ENCODE assay signal across 20 cellular contexts in the genomic region with DNA sequence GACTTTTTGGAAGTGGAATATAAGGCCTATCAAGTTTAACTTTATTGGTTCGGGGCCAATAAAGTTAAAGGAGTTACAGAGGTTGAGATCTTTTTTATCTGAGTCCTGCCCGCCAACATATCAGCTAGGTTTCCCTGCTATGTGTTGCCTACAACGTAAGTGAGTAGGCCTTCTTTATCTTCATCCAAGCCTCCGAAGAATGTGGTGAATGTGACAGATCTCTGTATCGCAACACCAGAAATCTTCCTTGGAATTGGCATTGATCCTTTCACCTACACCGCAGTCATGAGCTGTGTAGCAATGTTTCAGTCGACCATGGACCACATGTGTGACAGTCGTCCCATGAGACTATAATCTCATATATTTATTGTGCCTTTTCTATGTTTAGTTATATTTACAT. TPM values are rescaled to one million over a fixed set of nuclear protein-coding genes. Genes with fewer than 3 reads are reported as not detected.
A peak's percentile ranks its signal among the peaks of the same experiment; 100 is the strongest.
DNase-seq lines count a peak whose midpoint lies in the region; ATAC-seq lines count a peak whose summit lies in the region.
"Had no signal": no experiment of that assay in that cellular context is flagged by ENCODE, and none has a peak within 500 bp of the region (broad histone marks: within the 10 kb centered on the region; RNA-seq: fewer than 3 reads in every experiment).

No MANE protein-coding gene starts in this region.

- no peak overlapping the region for H4K91ac ChIP-seq in trophoblast cell (ENCODE audit: low read depth, low read length)

- no peak overlapping the region for H2BK5ac ChIP-seq in trophoblast cell (ENCODE audit: low read depth, low read length, poor library complexity)

- H3K27me3 ChIP-seq in trophoblast cell (ENCODE audit: insufficient read depth, low read length) = no peaks in the 10 kb centered on the region
- H3K27me3 ChIP-seq in effector memory CD4-positive, alpha-beta T cell (replicated peaks; ENCODE audit: control insufficient read depth, insufficient read depth, low read length, poor library complexity, severe bottlenecking) = no peaks in the 10 kb centered on the region
- H3K27me3 ChIP-seq: BE2C, BLaER1 had no signal

- no peak overlapping the region for H2BK12ac ChIP-seq in trophoblast cell (ENCODE audit: low read length)

- no peak overlapping the region for H3K4me3 ChIP-seq in trophoblast cell (ENCODE audit: low read depth, low read length)
- no peak overlapping the region for H3K4me3 ChIP-seq in effector memory CD4-positive, alpha-beta T cell (ENCODE audit: insufficient read depth, low read depth, low read length, poor library complexity, severe bottlenecking)
- H3K4me3 ChIP-seq: BLaER1 had no signal

- H2BK120ac ChIP-seq in trophoblast cell (ENCODE audit: insufficient read depth, low read length, poor library complexity) = no peak overlapping the region

- no peak overlapping the region for H3K14ac ChIP-seq in trophoblast cell (ENCODE audit: low read length)

- no peak overlapping the region for H3K23ac ChIP-seq in trophoblast cell (ENCODE audit: low read length)

- no peak overlapping the region for H2AK5ac ChIP-seq in trophoblast cell (ENCODE audit: low read length)

- peak; percentile 54 for DNase-seq in NCI-H526 treated with DMSO at 0.1 percent for 48 hours (lab: John Stamatoyannopoulos, UW)
- peak; percentile 37 for DNase-seq in islet precursor cell
- DNase-seq in trophoblast cell = peak; percentile 48 to 84
- DNase-seq in amniotic stem cell (lab: John Stamatoyannopoulos, UW) = no peak
- DNase-seq in effector memory CD4-positive, alpha-beta T cell = no peak
- DNase-seq in NK-92 (lab: John Stamatoyannopoulos, UW; ENCODE audit: unreplicated experiment) = no peak
- DNase-seq: 8988T; ACHN; BE2C; C1 segment of cervical spinal cord; Calu3; CD4-positive, alpha-beta memory T cell; CD4-positive, CD25-positive, alpha-beta regulatory T cell; CD8-positive, alpha-beta memory T cell; COR-L47; DMS79 treated with DMSO at 0.1 percent for 48 hours; GF-D8 had no signal

- no peak overlapping the region for H4K8ac ChIP-seq in trophoblast cell (ENCODE audit: low read depth, low read length)

- WGBS in trophoblast cell (ENCODE audit: extremely low coverage, insufficient coverage, insufficient read length) = no CpG with 5 or more reads among the region's 8 CpGs

- no peaks in the 10 kb centered on the region for H3K79me1 ChIP-seq in trophoblast cell (ENCODE audit: low read length)

- no peak overlapping the region for H4K12ac ChIP-seq in trophoblast cell (ENCODE audit: low read depth, low read length)

- H3K27ac ChIP-seq in trophoblast cell (ENCODE audit: low read depth, low read length) = no peak overlapping the region
- no peak overlapping the region for H3K27ac ChIP-seq in effector memory CD4-positive, alpha-beta T cell (ENCODE audit: insufficient read depth, low read length, poor library complexity, severe bottlenecking)
- H3K27ac ChIP-seq: BLaER1 had no signal

- H3K18ac ChIP-seq in trophoblast cell (ENCODE audit: low read length) = no peak overlapping the region

- no peaks in the 10 kb centered on the region for H3K79me2 ChIP-seq in trophoblast cell (ENCODE audit: control insufficient read depth, insufficient read depth, low read length, poor library complexity)

- H3K4me1 ChIP-seq in trophoblast cell (ENCODE audit: control insufficient read depth in 1 of 2, insufficient read depth in 2 of 2, low read length in 2 of 2) = no peaks in the 10 kb centered on the region
- H3K4me1 ChIP-seq in effector memory CD4-positive, alpha-beta T cell (ENCODE audit: control insufficient read depth, insufficient read depth, low read length, poor library complexity, severe bottlenecking) = no peaks in the 10 kb centered on the region
- H3K4me1 ChIP-seq: BE2C, BLaER1 had no signal

- ATAC-seq in GM21717 (IDR thresholded peaks at IDR 0.05; ENCODE audit: unreplicated experiment) = no peak

- H3K4ac ChIP-seq in trophoblast cell (ENCODE audit: low read depth, low read length) = no peak overlapping the region

- H3K9ac ChIP-seq in trophoblast cell (ENCODE audit: low read length) = no peak overlapping the region
- H3K9ac ChIP-seq: BLaER1 had no signal

- H3K9me3 ChIP-seq in trophoblast cell (ENCODE audit: insufficient read depth, low read depth, low read length) = no peaks in the 10 kb centered on the region
- no peaks in the 10 kb centered on the region for H3K9me3 ChIP-seq in effector memory CD4-positive, alpha-beta T cell (ENCODE audit: control insufficient read depth, low read length)
- H3K9me3 ChIP-seq: BE2C, BLaER1 had no signal

- no peak overlapping the region for H2AFZ ChIP-seq in trophoblast cell (ENCODE audit: insufficient read depth, low read length, poor library complexity)

- H3K36me3 ChIP-seq in trophoblast cell (ENCODE audit: control insufficient read depth in 1 of 2, insufficient read depth in 2 of 2, low read length in 2 of 2) = no peaks in the 10 kb centered on the region
- no peaks in the 10 kb centered on the region for H3K36me3 ChIP-seq in effector memory CD4-positive, alpha-beta T cell (ENCODE audit: control insufficient read depth, insufficient read depth, low read length)
- H3K36me3 ChIP-seq: BE2C, BLaER1 had no signal

- no peak overlapping the region for H3K4me2 ChIP-seq in trophoblast cell (ENCODE audit: low read length)
- H3K4me2 ChIP-seq: BLaER1 had no signal

RNA-seq across cellular contexts. Expression of a gene that starts 37.3 kb away (rescaled TPM):
- 70.4 and 73.0 TPM in 2 replicates for polyA plus RNA-seq in trophoblast cell (2013)
- polyA plus RNA-seq: CD14-positive monocyte had no signal

Comparison
In these comparisons a context has a peak if more than half of its experiments do, and no peak if none do; other contexts are left out.
1. DNase-seq: peak in NCI-H526 treated with DMSO at 0.1 percent for 48 hours (single experiment), islet precursor cell (single experiment) and trophoblast cell (2 of 2); none in amniotic stem cell (single experiment), effector memory CD4-positive, alpha-beta T cell (0 of 3) and NK-92 (single experiment).